ENCODE assay signal across 1 cellular context in genomic region chr16:4200000-4200780, GRCh38.
TF ChIP-seq lines count a peak whose summit lies in the region.

No MANE protein-coding gene starts in this region.

TF ChIP-seq in HEK293, 187 proteins besides CTCF, POLR2A, EP300 and RAD21 (continued from another document):
- no peak for TF ChIP-seq ZBTB10 (tag by site-specific recombination; IDR thresholded peaks at IDR 0.05)
- TF ChIP-seq ZNF596 (tag by site-specific recombination; IDR thresholded peaks at IDR 0.05) = no peak
- TF ChIP-seq ZNF140 (tag by site-specific recombination; IDR thresholded peaks at IDR 0.05) = no peak
- TF ChIP-seq ZBTB8A (tag by site-specific recombination; IDR thresholded peaks at IDR 0.05) = no peak
- TF ChIP-seq SETDB1 (IDR thresholded peaks at IDR 0.05; ENCODE audit: insufficient read length, low read length) = no peak
- TF ChIP-seq ZNF654 (tag by site-specific recombination; IDR thresholded peaks at IDR 0.05; ENCODE audit: low read depth) = peak; percentile 65
- 0 out of 2 replicates have a peak, but pooled peaks have one; percentile 28 for TF ChIP-seq ZIC2 (tag by site-specific recombination; IDR thresholded peaks at IDR 0.05)
- no peak for TF ChIP-seq ZNF423 (tag by site-specific recombination; IDR thresholded peaks at IDR 0.05)
- no peak for TF ChIP-seq ZNF473 (tag by site-specific recombination; IDR thresholded peaks at IDR 0.05)
